ENCODE assay signal across 2 cellular contexts in genomic region chr20:34181484-34181883, GRCh38.
TF ChIP-seq lines count a peak whose summit lies in the region.

No MANE protein-coding gene starts in this region.

TF ChIP-seq in K562, 482 proteins besides CTCF, POLR2A, EP300 and RAD21:
- TF ChIP-seq ZNF124 (CRISPR knock-in tag; IDR thresholded peaks at IDR 0.05) (no peak), HDAC6 (IDR thresholded peaks at IDR 0.05; ENCODE audit: low read depth, low read length) (no peak), PURB (CRISPR knock-in tag; IDR thresholded peaks at IDR 0.05; ENCODE audit: low read depth) (no peak), DEAF1 (CRISPR knock-in tag; IDR thresholded peaks at IDR 0.05) (no peak), ZNF121 (CRISPR knock-in tag; conservative IDR thresholded peaks at IDR 0.05) (no peak), CHD4 (IDR thresholded peaks at IDR 0.05; ENCODE audit: insufficient read depth, insufficient replicate concordance, low read depth, low read length, poor library complexity, severe bottlenecking) (no peak), TBL1XR1 (IDR thresholded peaks at IDR 0.05; ENCODE audit: low read length in 2 of 2) (no peak)

TF ChIP-seq in SK-N-SH, 30 proteins besides CTCF, POLR2A, EP300 and RAD21:
- TF ChIP-seq USF1 (IDR thresholded peaks at IDR 0.05; ENCODE audit: borderline replicate concordance, low read depth) (no peak), IRF3 (IDR thresholded peaks at IDR 0.05; ENCODE audit: low read depth, low read length) (no peak), NFIC (IDR thresholded peaks at IDR 0.05; ENCODE audit: borderline replicate concordance) (no peak)
TF ChIP-seq in SK-N-SH: peak in this region for 0.
